Comparison of ENCODE assay signal across 1 cellular context in genomic region chr2:183124222-183124956, GRCh38.
TF ChIP-seq lines count a peak whose summit lies in the region.

Gene NUP35 (plus strand): TSS chr2:183124443. CDS start chr2:183124458, 15 bp downstream.

TF ChIP-seq in WTC11, 78 proteins besides CTCF, POLR2A, EP300 and RAD21 (continued from another document and continues in another):
- TF ChIP-seq ATF2 (CRISPR knock-in tag; IDR thresholded peaks at IDR 0.05; ENCODE audit: borderline replicate concordance, low read depth): no peak
- no peak for TF ChIP-seq JUN (CRISPR knock-in tag; IDR thresholded peaks at IDR 0.05)
- no peak for TF ChIP-seq AFF4 (CRISPR knock-in tag; IDR thresholded peaks at IDR 0.05; ENCODE audit: borderline replicate concordance)
- TF ChIP-seq ZNF671 (CRISPR knock-in tag; IDR thresholded peaks at IDR 0.05): no peak
- no peak for TF ChIP-seq TEAD4 (CRISPR knock-in tag; IDR thresholded peaks at IDR 0.05)
- TF ChIP-seq HMGXB4 (CRISPR knock-in tag; IDR thresholded peaks at IDR 0.05): peak; percentile 74; the same call in 1 of the 2 replicates
- no peak for TF ChIP-seq ETV6 (CRISPR knock-in tag; IDR thresholded peaks at IDR 0.05)
- no peak for TF ChIP-seq MXD4 (CRISPR knock-in tag; IDR thresholded peaks at IDR 0.05; ENCODE audit: borderline replicate concordance)
- TF ChIP-seq NR2C2 (CRISPR knock-in tag; IDR thresholded peaks at IDR 0.05): no peak
- no peak; the same call in 1 of the 2 replicates for TF ChIP-seq AR (CRISPR knock-in tag; IDR thresholded peaks at IDR 0.05)
- TF ChIP-seq ZNF138 (CRISPR knock-in tag; conservative IDR thresholded peaks at IDR 0.05): no peak
- no peak for TF ChIP-seq ESRRA (CRISPR knock-in tag; IDR thresholded peaks at IDR 0.05; ENCODE audit: borderline replicate concordance)
- TF ChIP-seq SOX15 (CRISPR knock-in tag; IDR thresholded peaks at IDR 0.05): no peak
- TF ChIP-seq RORB (CRISPR knock-in tag; IDR thresholded peaks at IDR 0.05): no peak
- no peak for TF ChIP-seq STAT6 (CRISPR knock-in tag; conservative IDR thresholded peaks at IDR 0.05; ENCODE audit: low read depth)
- no peak for TF ChIP-seq FOXK1 (CRISPR knock-in tag; IDR thresholded peaks at IDR 0.05)
- no peak for TF ChIP-seq NFATC4 (CRISPR knock-in tag; IDR thresholded peaks at IDR 0.05)
- no peak for TF ChIP-seq RELA (CRISPR knock-in tag; IDR thresholded peaks at IDR 0.05; ENCODE audit: borderline replicate concordance)
- no peak for TF ChIP-seq ZNF416 (CRISPR knock-in tag; IDR thresholded peaks at IDR 0.05)
- no peak for TF ChIP-seq SMAD4 (CRISPR knock-in tag; IDR thresholded peaks at IDR 0.05)
- TF ChIP-seq MYBL2 (CRISPR knock-in tag; IDR thresholded peaks at IDR 0.05): peak; percentile 96
- peak; percentile 44; the same call in 1 of the 2 replicates for TF ChIP-seq PREB (CRISPR knock-in tag; IDR thresholded peaks at IDR 0.05; ENCODE audit: borderline replicate concordance)
- no peak for TF ChIP-seq EMX1 (CRISPR knock-in tag; IDR thresholded peaks at IDR 0.05)
- no peak for TF ChIP-seq ZNF219 (CRISPR knock-in tag; IDR thresholded peaks at IDR 0.05; ENCODE audit: borderline replicate concordance)
- no peak for TF ChIP-seq TP53 (CRISPR knock-in tag; IDR thresholded peaks at IDR 0.05)
- no peak for TF ChIP-seq CDX4 (CRISPR knock-in tag; IDR thresholded peaks at IDR 0.05; ENCODE audit: borderline replicate concordance)
- no peak for TF ChIP-seq ERG (CRISPR knock-in tag; IDR thresholded peaks at IDR 0.05)
- TF ChIP-seq MAX (CRISPR knock-in tag; IDR thresholded peaks at IDR 0.05): peak; percentile 78
- no peak for TF ChIP-seq GRHL2 (CRISPR knock-in tag; IDR thresholded peaks at IDR 0.05; ENCODE audit: insufficient replicate concordance, severe bottlenecking)
- no peak for TF ChIP-seq ATF3 (CRISPR knock-in tag; conservative IDR thresholded peaks at IDR 0.05)
- no peak for TF ChIP-seq CBFB (CRISPR knock-in tag; IDR thresholded peaks at IDR 0.05; ENCODE audit: low read depth)
- no peak for TF ChIP-seq ZNF317 (CRISPR knock-in tag; IDR thresholded peaks at IDR 0.05; ENCODE audit: borderline replicate concordance, low read depth)
- no peak for TF ChIP-seq ZBTB21 (CRISPR knock-in tag; IDR thresholded peaks at IDR 0.05; ENCODE audit: borderline replicate concordance)
- TF ChIP-seq FOXP4 (CRISPR knock-in tag; IDR thresholded peaks at IDR 0.05): peak; percentile 54; the same call in 1 of the 2 replicates
- TF ChIP-seq PRDM15 (CRISPR knock-in tag; IDR thresholded peaks at IDR 0.05): no peak
